1 cellular context compared by ENCODE assay signal in the genomic region with DNA sequence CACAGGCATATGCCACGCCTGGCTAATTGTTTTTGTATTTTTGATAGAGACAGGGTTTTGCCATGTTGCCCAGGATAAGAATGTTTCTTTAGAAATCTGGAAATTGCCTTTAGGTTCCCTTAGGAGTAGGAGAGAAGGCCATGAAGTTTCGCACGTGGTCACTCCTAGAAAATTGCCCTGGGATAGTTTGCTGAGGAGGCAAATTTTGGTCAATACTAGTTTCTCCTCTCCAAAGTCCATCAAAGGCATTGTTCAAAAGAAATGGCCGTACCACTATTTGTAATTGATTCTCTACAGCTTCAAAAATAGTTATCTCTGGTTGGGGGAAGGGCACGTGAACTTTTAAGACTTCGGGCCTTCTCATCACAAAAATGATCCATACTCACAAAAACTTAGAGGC.
TF ChIP-seq lines count a peak whose summit lies in the region.

No MANE protein-coding gene starts in this region.

TF ChIP-seq in GM12878, 131 proteins besides CTCF, POLR2A, EP300 and RAD21:
- TF ChIP-seq NR2F1 (conservative IDR thresholded peaks at IDR 0.05) (no peak), RBBP5 (conservative IDR thresholded peaks at IDR 0.05) (no peak), JUNB (IDR thresholded peaks at IDR 0.05) (no peak), KDM1A (IDR thresholded peaks at IDR 0.05; ENCODE audit: borderline replicate concordance) (no peak), BMI1 (IDR thresholded peaks at IDR 0.05; ENCODE audit: borderline replicate concordance) (no peak), WRNIP1 (IDR thresholded peaks at IDR 0.05; ENCODE audit: borderline replicate concordance, low read depth, low read length) (no peak), YBX1 (IDR thresholded peaks at IDR 0.05) (no peak)
- TF ChIP-seq, protein P1, sequence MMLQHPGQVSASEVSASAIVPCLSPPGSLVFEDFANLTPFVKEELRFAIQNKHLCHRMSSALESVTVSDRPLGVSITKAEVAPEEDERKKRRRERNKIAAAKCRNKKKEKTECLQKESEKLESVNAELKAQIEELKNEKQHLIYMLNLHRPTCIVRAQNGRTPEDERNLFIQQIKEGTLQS (IDR thresholded peaks at IDR 0.05; ENCODE audit: borderline replicate concordance, extremely low read depth, low read depth, low read length), result no peak
- TF ChIP-seq, protein P2, sequence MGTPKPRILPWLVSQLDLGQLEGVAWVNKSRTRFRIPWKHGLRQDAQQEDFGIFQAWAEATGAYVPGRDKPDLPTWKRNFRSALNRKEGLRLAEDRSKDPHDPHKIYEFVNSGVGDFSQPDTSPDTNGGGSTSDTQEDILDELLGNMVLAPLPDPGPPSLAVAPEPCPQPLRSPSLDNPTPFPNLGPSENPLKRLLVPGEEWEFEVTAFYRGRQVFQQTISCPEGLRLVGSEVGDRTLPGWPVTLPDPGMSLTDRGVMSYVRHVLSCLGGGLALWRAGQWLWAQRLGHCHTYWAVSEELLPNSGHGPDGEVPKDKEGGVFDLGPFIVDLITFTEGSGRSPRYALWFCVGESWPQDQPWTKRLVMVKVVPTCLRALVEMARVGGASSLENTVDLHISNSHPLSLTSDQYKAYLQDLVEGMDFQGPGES (IDR thresholded peaks at IDR 0.05), result no peak
